In genomic region chr9:134226221-134226930, GRCh38 we compare ENCODE assay signal across 20 cellular contexts.
DNase-seq lines count a peak whose midpoint lies in the region; ATAC-seq, FAIRE-seq and TF ChIP-seq lines count a peak whose summit lies in the region.
"Had no signal": no experiment of that assay in that cellular context is flagged by ENCODE, and none has a peak within 500 bp of the region (broad histone marks: within the 10 kb centered on the region; RNA-seq: fewer than 3 reads in every experiment).

No MANE protein-coding gene starts in this region.

- H3K9me3 ChIP-seq in A549 (no peaks in the 10 kb centered on the region), adrenal gland (replicated peaks in 1 of 3) (no peaks in the 10 kb centered on the region), kidney (ENCODE audit: control insufficient read depth in 1 of 2, low read length in 2 of 2) (no peaks in the 10 kb centered on the region)
- H3K9me3 ChIP-seq: tibial artery had no signal

- H3K4me3 Mint-ChIP-seq in activated CD4-positive, alpha-beta T cell treated with anti-CD3 and anti-CD28 coated beads for 36 hours: no peak overlapping the region
- H3K4me3 Mint-ChIP-seq: activated CD8-positive, alpha-beta T cell treated with anti-CD3 and anti-CD28 coated beads, Interleukin-2, amount 10 ng/mL, durations not matched to agents 7 days and 5 days; activated naive CD4-positive, alpha-beta T cell treated with anti-CD3 and anti-CD28 coated beads for 36 hours; central memory CD8-positive, alpha-beta T cell; T-helper 17 cell had no signal

- intact Hi-C loops in adrenal gland (cut with DNase I): no loop called here
- intact Hi-C loops in kidney (cut with DNase I): no loop called here
- intact Hi-C loops in activated CD4-positive, alpha-beta T cell treated with anti-CD3 and anti-CD28 coated beads for 36 hours (cut with DNase I, micrococcal nuclease): no loop called here

- TF ChIP-seq RAD21 in A549 (conservative IDR thresholded peaks at IDR 0.05 in 1 of 2, IDR thresholded peaks at IDR 0.05 in 1 of 2): no peak

- peaks cover 18% of the 10 kb centered on the region; the same call in 2 of the 3 replicates for H3K4me1 ChIP-seq in A549
- H3K4me1 ChIP-seq in adrenal gland (replicated peaks in 1 of 2): peaks cover 0 to 21% of the 10 kb centered on the region in 2 donors
- peaks cover 7 to 20% of the 10 kb centered on the region in 2 donors for H3K4me1 ChIP-seq in kidney (ENCODE audit: control insufficient read depth in 1 of 2, insufficient read depth in 1 of 2, low read depth in 1 of 2, low read length in 2 of 2)

- no peaks in the 10 kb centered on the region for H3K9me3 Mint-ChIP-seq in activated CD4-positive, alpha-beta T cell treated with anti-CD3 and anti-CD28 coated beads for 36 hours (ENCODE audit: low read depth)
- H3K9me3 Mint-ChIP-seq: activated naive CD4-positive, alpha-beta T cell treated with anti-CD3 and anti-CD28 coated beads for 36 hours; central memory CD8-positive, alpha-beta T cell; IgD-negative memory B cell had no signal

- no peaks in the 10 kb centered on the region for H3K36me3 Mint-ChIP-seq in activated CD4-positive, alpha-beta T cell treated with anti-CD3 and anti-CD28 coated beads for 36 hours (ENCODE audit: low read depth)
- H3K36me3 Mint-ChIP-seq: IgD-negative memory B cell had no signal

- CTCF ChIA-PET in A549 (lab: Yijun Ruan, JAX): interaction anchor here (1.0 to 2.0 kb wide), 5 partner anchors 11 to 223 kb away, joined by 3 to 6 read pairs (median 4); no protein-coding TSS in a partner anchor
- CTCF ChIA-PET in activated CD4-positive, alpha-beta T cell treated with anti-CD3 and anti-CD28 coated beads for 36 hours (lab: Charles Lee): no interaction called here

- TF ChIP-seq POLR2A in A549 (IDR thresholded peaks at IDR 0.05; ENCODE audit: low read length) (no peak), adrenal gland (IDR thresholded peaks at IDR 0.05) (no peak)

- WGBS in A549 (ENCODE audit: missing lambda C conversion rate): 51% methylated on average over 19 of the region's 27 CpGs
- 70 to 80% (median 77%) methylated on average over 10 to 27 of the region's 27 CpGs for WGBS in adrenal gland, 4 donors

- H3K27ac Mint-ChIP-seq in activated CD4-positive, alpha-beta T cell treated with anti-CD3 and anti-CD28 coated beads for 36 hours: no peak overlapping the region
- H3K27ac Mint-ChIP-seq: activated CD8-positive, alpha-beta T cell treated with anti-CD3 and anti-CD28 coated beads, Interleukin-2, amount 10 ng/mL, durations not matched to agents 7 days and 5 days; activated naive CD4-positive, alpha-beta T cell treated with anti-CD3 and anti-CD28 coated beads for 36 hours; IgD-negative memory B cell; T-helper 17 cell had no signal

- no peak overlapping the region for H3K9ac ChIP-seq in kidney (ENCODE audit: low read length in 2 of 2)

- no peaks in the 10 kb centered on the region for H3K4me1 Mint-ChIP-seq in activated CD4-positive, alpha-beta T cell treated with anti-CD3 and anti-CD28 coated beads for 36 hours
- H3K4me1 Mint-ChIP-seq: central memory CD8-positive, alpha-beta T cell had no signal

- no peak for FAIRE-seq in A549 (lab: Jason Lieb, UNC)
- FAIRE-seq in kidney (lab: Jason Lieb, UNC): no peak
- FAIRE-seq in RCC 7860 (lab: Jason Lieb, UNC): no peak
- FAIRE-seq: keratinocyte had no signal

- TF ChIP-seq EP300 in A549 (IDR thresholded peaks at IDR 0.05): peak in 1 of 2 experiments; percentile 30; a peak in 1 of 5 replicates

- peak overlapping the region; percentile 26; the same call in 2 of the 3 replicates for H3K4me2 ChIP-seq in A549

- no peak for TF ChIP-seq CTCF in A549 (IDR thresholded peaks at IDR 0.05)
- no peak for TF ChIP-seq CTCF in adrenal gland (IDR thresholded peaks at IDR 0.05)
- no peak for TF ChIP-seq CTCF in kidney (IDR thresholded peaks at IDR 0.05; ENCODE audit: borderline replicate concordance, extremely low read depth, insufficient read depth)

- H3K4me3 ChIP-seq in A549: no peak overlapping the region
- H3K4me3 ChIP-seq in adrenal gland: no peak overlapping the region
- no peak overlapping the region for H3K4me3 ChIP-seq in kidney (ENCODE audit: low read length in 2 of 2)
- H3K4me3 ChIP-seq: skin epidermis, tibial artery had no signal

- ATAC-seq in A549 (peak; percentile 20 to 48; a peak in 4 of 6 replicates), GM18517 (IDR thresholded peaks at IDR 0.05; ENCODE audit: unreplicated experiment) (no peak), HG02938 (IDR thresholded peaks at IDR 0.05; ENCODE audit: unreplicated experiment) (no peak)
- ATAC-seq in activated CD4-positive, alpha-beta T cell treated with anti-CD3 and anti-CD28 coated beads for 36 hours: no peak
- ATAC-seq: activated CD8-positive, alpha-beta T cell treated with anti-CD3 and anti-CD28 coated beads, Interleukin-2, amount 10 ng/mL, durations not matched to agents 7 days and 5 days; esophagus mucosa; T-helper 17 cell had no signal

- no peaks in the 10 kb centered on the region for H3K27me3 ChIP-seq in adrenal gland

- peak overlapping the region; percentile 22 to 72; a peak in 4 of 6 replicates for H3K27ac ChIP-seq in A549
- peak overlapping the region in 1 of 5 donors; percentile 78 for H3K27ac ChIP-seq in adrenal gland
- H3K27ac ChIP-seq in kidney (ENCODE audit: low read depth in 2 of 2, low read length in 2 of 2): no peak overlapping the region
- H3K27ac ChIP-seq: skin epidermis, tibial artery had no signal

- H3K36me3 ChIP-seq in adrenal gland (replicated peaks in 1 of 2) (no peaks in the 10 kb centered on the region), kidney (ENCODE audit: control insufficient read depth in 1 of 2, insufficient read depth in 2 of 2, low read length in 2 of 2) (no peaks in the 10 kb centered on the region)
- H3K36me3 ChIP-seq: tibial artery had no signal

- POLR2A ChIA-PET in A549 (lab: Yijun Ruan, JAX): no interaction called here
- POLR2A ChIA-PET in activated CD4-positive, alpha-beta T cell treated with anti-CD3 and anti-CD28 coated beads for 36 hours (lab: Charles Lee): no interaction called here

- peak; percentile 25 to 43 for DNase-seq in A549 (ENCODE audit: low read depth in 1 of 2, low spot score in 1 of 2)
- DNase-seq in HuH-7.5 (ENCODE audit: low spot score): peak; percentile 95
- peak in 5 of 7 donors; percentile 38 to 71 (median 53) for DNase-seq in adrenal gland
- DNase-seq in kidney: peak; percentile 90
- no peak for DNase-seq in activated CD4-positive, alpha-beta T cell treated with anti-CD3 and anti-CD28 coated beads for 36 hours
- DNase-seq in RCC 7860 (ENCODE audit: low spot score): no peak
- DNase-seq: ACHN; activated CD8-positive, alpha-beta T cell treated with anti-CD3 and anti-CD28 coated beads, Interleukin-2, amount 10 ng/mL, durations not matched to agents 7 days and 5 days; activated naive CD4-positive, alpha-beta T cell treated with anti-CD3 and anti-CD28 coated beads for 36 hours; DND-41; NCI-H187 treated with DMSO at 0.1 percent for 48 hours; T-helper 17 cell; tibial artery had no signal

- no peaks in the 10 kb centered on the region for H3K27me3 Mint-ChIP-seq in activated CD4-positive, alpha-beta T cell treated with anti-CD3 and anti-CD28 coated beads for 36 hours

TF ChIP-seq in A549, 52 proteins besides CTCF, POLR2A, EP300 and RAD21:
- TF ChIP-seq ZC3H11A (IDR thresholded peaks at IDR 0.05) (no peak), CEBPB (IDR thresholded peaks at IDR 0.05) (peak; percentile 74 to 86; a peak in 3 of 4 replicates), CHD2 (IDR thresholded peaks at IDR 0.05; ENCODE audit: low read length, partially characterized antibody) (no peak)
TF ChIP-seq in A549: peak in this region for 1.

Comparison
In these comparisons a context has a peak if more than half of its experiments do, and no peak if none do; other contexts are left out.
1. ATAC-seq: peak in A549 (2 of 2); none in GM18517 (single experiment), activated CD4-positive, alpha-beta T cell treated with anti-CD3 and anti-CD28 coated beads for 36 hours (single experiment) and HG02938 (single experiment).
2. DNase-seq: peak in A549 (2 of 2), HuH-7.5 (single experiment), adrenal gland (5 of 7) and kidney (single experiment); none in activated CD4-positive, alpha-beta T cell treated with anti-CD3 and anti-CD28 coated beads for 36 hours (single experiment) and RCC 7860 (single experiment).
3. H3K27ac ChIP-seq: peak in A549 (2 of 2); none in kidney (0 of 2).